8 cellular contexts compared by ENCODE assay signal in the genomic region with DNA sequence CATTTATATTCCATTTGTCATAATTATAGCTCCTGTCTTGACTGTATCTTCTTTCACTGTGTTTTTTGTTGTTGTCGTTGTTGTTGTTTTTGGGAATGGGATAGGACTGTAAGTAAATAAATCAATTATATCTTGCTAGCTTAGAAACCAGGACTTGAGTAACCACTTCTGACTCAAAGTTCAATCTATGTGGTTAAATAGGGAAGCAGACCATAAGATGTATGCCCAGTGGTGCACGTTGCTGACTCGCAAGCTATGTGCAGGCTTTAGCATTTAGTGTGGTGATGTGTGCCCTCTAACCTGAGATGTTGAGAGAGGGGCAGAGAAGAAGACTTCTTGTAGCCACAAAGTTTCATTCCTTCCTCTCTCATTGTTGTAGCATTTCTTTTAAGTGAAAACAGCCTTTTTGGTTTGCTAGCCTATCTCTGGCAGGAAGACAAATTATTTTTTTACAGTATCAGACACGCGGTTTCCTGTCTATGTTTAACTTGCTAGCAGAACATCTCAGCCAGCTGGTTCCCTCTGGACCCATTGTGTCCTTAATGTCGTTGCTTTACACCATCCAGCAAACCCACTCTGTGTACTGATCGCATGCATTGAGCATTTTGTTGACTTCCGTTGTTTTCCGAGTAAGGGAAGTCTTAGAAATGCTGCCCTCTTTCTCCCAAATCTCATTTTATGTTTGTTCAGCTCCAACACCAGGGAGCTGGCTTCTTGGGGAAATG. TPM values are rescaled to one million over a fixed set of nuclear protein-coding genes. Genes with fewer than 3 reads are reported as not detected.
A peak's percentile ranks its signal among the peaks of the same experiment; 100 is the strongest.
DNase-seq lines count a peak whose midpoint lies in the region; ATAC-seq and TF ChIP-seq lines count a peak whose summit lies in the region.

No MANE protein-coding gene starts in this region.

- H3K4me1 ChIP-seq in esophagus squamous epithelium (peaks cover 28 to 90% (median 51%) of the 10 kb centered on the region in 3 donors), neutrophil (ENCODE audit: control insufficient read depth in 1 of 2, insufficient read depth in 1 of 2, low read depth in 1 of 2, low read length in 1 of 2) (peaks cover 60 to 73% of the 10 kb centered on the region in 2 experiments)

- H3K36me3 Mint-ChIP-seq in IgD-negative memory B cell (peaks cover 21% of the 10 kb centered on the region), activated B cell treated with CpG ODN at 0.5 μM for 24 hours (ENCODE audit: low read depth) (peaks cover 92% of the 10 kb centered on the region)

- DNase-seq in EL: peak; percentile 78
- no peak for DNase-seq in activated B cell treated with CpG ODN at 0.5 μM for 24 hours
- no peak for DNase-seq in esophagus squamous epithelium (lab: John Stamatoyannopoulos, UW)
- no peak for DNase-seq in COR-L47 (lab: John Stamatoyannopoulos, UW)
- no peak for DNase-seq in cerebellar cortex (ENCODE audit: low spot score)

- ATAC-seq in GM21786 (IDR thresholded peaks at IDR 0.05; ENCODE audit: unreplicated experiment): peak; percentile 83
- peak; percentile 87 for ATAC-seq in activated B cell treated with CpG ODN at 0.5 μM for 24 hours (ENCODE audit: low read depth)

- H3K27ac Mint-ChIP-seq in IgD-negative memory B cell (peak overlapping the region; percentile 68 to 91 (median 71)), activated B cell treated with CpG ODN at 0.5 μM for 24 hours (peak overlapping the region; percentile 82)

- H3K27me3 ChIP-seq in esophagus squamous epithelium (no peaks in the 10 kb centered on the region), neutrophil (no peaks in the 10 kb centered on the region)

- POLR2A ChIA-PET in activated B cell treated with CpG ODN at 0.5 μM for 24 hours (lab: Charles Lee): interaction anchor here (0.5 to 5.6 kb wide), 27 partner anchors 9 to 874 kb away, joined by 3 to 63 read pairs (median 5); a partner anchor contains a TSS

- H3K27me3 Mint-ChIP-seq in IgD-negative memory B cell (no peaks in the 10 kb centered on the region), activated B cell treated with CpG ODN at 0.5 μM for 24 hours (no peaks in the 10 kb centered on the region)

- peak in 1 of 4 donors; percentile 16 for TF ChIP-seq POLR2A in esophagus squamous epithelium (IDR thresholded peaks at IDR 0.05)

- peak overlapping the region in 1 of 4 donors; percentile 22 for H3K4me3 ChIP-seq in esophagus squamous epithelium
- H3K4me3 ChIP-seq in neutrophil (ENCODE audit: low read depth in 1 of 2, low read length in 1 of 2): peak overlapping the region; percentile 4 to 36

- H3K27ac ChIP-seq in esophagus squamous epithelium: peak overlapping the region; percentile 17 to 75 (median 66)
- peak overlapping the region; percentile 80 for H3K27ac ChIP-seq in neutrophil

- no peaks in the 10 kb centered on the region for H3K9me3 Mint-ChIP-seq in IgD-negative memory B cell
- H3K9me3 Mint-ChIP-seq in activated B cell treated with CpG ODN at 0.5 μM for 24 hours: no peaks in the 10 kb centered on the region

- CTCF ChIA-PET in activated B cell treated with CpG ODN at 0.5 μM for 24 hours (lab: Charles Lee): interaction anchor here (0.6 to 2.5 kb wide), 14 partner anchors 9 to 545 kb away, joined by 3 to 12 read pairs (median 4); a partner anchor contains a TSS

- intact Hi-C loops in activated B cell treated with CpG ODN at 0.5 μM for 24 hours (cut with micrococcal nuclease): loop anchor here (1.0 to 10.0 kb wide), 9 partner anchors 8 to 1296 kb away; a partner anchor contains a TSS
- intact Hi-C loops in esophagus squamous epithelium (cut with DNase I): no loop called here

- 34 to 49% methylated on average over 9 of the region's 9 CpGs for WGBS in esophagus squamous epithelium, 2 donors

- peaks cover 56 to 74% (median 63%) of the 10 kb centered on the region in 3 donors for H3K4me1 Mint-ChIP-seq in IgD-negative memory B cell
- H3K4me1 Mint-ChIP-seq in activated B cell treated with CpG ODN at 0.5 μM for 24 hours: peaks cover 94% of the 10 kb centered on the region

- H3K4me3 Mint-ChIP-seq in IgD-negative memory B cell: peak overlapping the region; percentile 40 to 72 (median 44)
- peak overlapping the region; percentile 12 for H3K4me3 Mint-ChIP-seq in activated B cell treated with CpG ODN at 0.5 μM for 24 hours

- TF ChIP-seq CTCF in activated B cell treated with CpG ODN at 0.5 μM for 24 hours (IDR thresholded peaks at IDR 0.05) (no peak), esophagus squamous epithelium (IDR thresholded peaks at IDR 0.05) (no peak), neutrophil (IDR thresholded peaks at IDR 0.05) (no peak)

- H3K9me3 ChIP-seq in esophagus squamous epithelium (no peaks in the 10 kb centered on the region), neutrophil (no peaks in the 10 kb centered on the region)

- H3K36me3 ChIP-seq in esophagus squamous epithelium (peaks cover 0 to 72% (median 0%) of the 10 kb centered on the region in 3 donors), neutrophil (peaks cover 98% of the 10 kb centered on the region)

RNA-seq across cellular contexts. Expression of a gene that starts 52.1 kb away (rescaled TPM):
- 76.8 TPM for polyA plus RNA-seq in IgD-negative memory B cell
- total RNA-seq in activated B cell treated with CpG ODN at 0.5 μM for 24 hours: 99.1 and 104 TPM in 2 replicates
- total RNA-seq in esophagus squamous epithelium: 100 to 1,000 TPM in 1 of 4 donors, 10 to 100 TPM in 3; 10.1 to 114 (median 48.7) TPM
